ENCODE assay signal across 8 cellular contexts in genomic region chr2:66435549-66435875, GRCh38. TPM values are rescaled to one million over a fixed set of nuclear protein-coding genes. Genes with fewer than 3 reads are reported as not detected.
DNase-seq lines count a peak whose midpoint lies in the region; ATAC-seq and TF ChIP-seq lines count a peak whose summit lies in the region.

No MANE protein-coding gene starts in this region.

- peaks cover 11% of the 10 kb centered on the region for H3F3A ChIP-seq in smooth muscle cell (ENCODE audit: low read depth)

- no peaks in the 10 kb centered on the region for H4K20me1 ChIP-seq in smooth muscle cell (ENCODE audit: low read depth)

- DNase-seq in HEK293T (ENCODE audit: extremely low spot score) (no peak), left ventricle myocardium superior (peak; percentile 25), smooth muscle cell (lab: John Stamatoyannopoulos, UW; ENCODE audit: unreplicated experiment) (no peak), MV-4-11 (lab: John Stamatoyannopoulos, UW) (no peak), medulla oblongata (ENCODE audit: extremely low spot score) (no peak), COLO668 (lab: John Stamatoyannopoulos, UW; ENCODE audit: unreplicated experiment) (no peak)

- under 1% methylated on average over 15 of the region's 15 CpGs for WGBS in smooth muscle cell (ENCODE audit: low lambda C conversion rate)

- CTCF ChIA-PET in HEK293T (lab: Yijun Ruan, JAX) = interaction anchor here (2.4 kb wide), 1 partner anchor 140 kb away, joined by 10 read pairs; no protein-coding TSS in a partner anchor

- H3K27ac ChIP-seq in smooth muscle cell (ENCODE audit: low read depth) = peak overlapping the region; percentile 82

- H2AFZ ChIP-seq in smooth muscle cell (ENCODE audit: low read depth) = peak overlapping the region; percentile 94

- H3K4me3 ChIP-seq in WI38 (ENCODE audit: low read depth, low read length) (peak overlapping the region; percentile 74), smooth muscle cell (peak overlapping the region; percentile 77)

- TF ChIP-seq CTCF in WI38 (IDR thresholded peaks at IDR 0.05; ENCODE audit: low read depth, low read length) = no peak
- TF ChIP-seq CTCF in smooth muscle cell (IDR thresholded peaks at IDR 0.05; ENCODE audit: borderline replicate concordance, insufficient read depth, poor library complexity, severe bottlenecking) = no peak

- POLR2A ChIA-PET in HEK293T (lab: Yijun Ruan, JAX) = interaction anchor here (2.1 to 4.4 kb wide), 6 partner anchors 17 to 139 kb away, joined by 5 to 64 read pairs (median 9); no protein-coding TSS in a partner anchor

- no peaks in the 10 kb centered on the region for H3K36me3 ChIP-seq in smooth muscle cell (ENCODE audit: low read depth)

- no peaks in the 10 kb centered on the region for H3K27me3 ChIP-seq in smooth muscle cell (ENCODE audit: low read depth)

- intact Hi-C loops in left ventricle myocardium superior (cut with micrococcal nuclease) = loop anchor here (5.0 to 10.0 kb wide), 2 partner anchors 137 to 1409 kb away; no protein-coding TSS in a partner anchor

- ATAC-seq in left ventricle myocardium superior (no peak), GM18870 (IDR thresholded peaks at IDR 0.05; ENCODE audit: unreplicated experiment) (no peak)

- H3K4me1 ChIP-seq in smooth muscle cell (ENCODE audit: low read depth) = peaks cover 46% of the 10 kb centered on the region

- peak overlapping the region; percentile 96 for H3K4me2 ChIP-seq in smooth muscle cell

- peaks cover 53% of the 10 kb centered on the region for H3K79me2 ChIP-seq in smooth muscle cell (ENCODE audit: low read depth)

- no peaks in the 10 kb centered on the region for H3K9me3 ChIP-seq in smooth muscle cell (replicated peaks; ENCODE audit: low read depth)

- peak overlapping the region; percentile 84 for H3K9ac ChIP-seq in smooth muscle cell (ENCODE audit: low read depth)

TF ChIP-seq in HEK293T, 16 proteins besides CTCF, POLR2A, EP300 and RAD21:
- TF ChIP-seq ZNF384 (IDR thresholded peaks at IDR 0.05) (peak; percentile 37; the same call in 1 of the 2 replicates), LEF1 (IDR thresholded peaks at IDR 0.05; ENCODE audit: borderline replicate concordance) (no peak)

RNA-seq across cellular contexts. Expression of gene MEIS1, which starts 0.6 kb away (rescaled TPM):
- total RNA-seq in left ventricle myocardium superior = 40.8 TPM
- 14.6 and 15.6 TPM in 2 replicates for total RNA-seq in smooth muscle cell
- polyA plus RNA-seq in smooth muscle cell = 15.8 and 18.1 TPM in 2 replicates
